Comparison of ENCODE assay signal across 14 cellular contexts in the genomic region with DNA sequence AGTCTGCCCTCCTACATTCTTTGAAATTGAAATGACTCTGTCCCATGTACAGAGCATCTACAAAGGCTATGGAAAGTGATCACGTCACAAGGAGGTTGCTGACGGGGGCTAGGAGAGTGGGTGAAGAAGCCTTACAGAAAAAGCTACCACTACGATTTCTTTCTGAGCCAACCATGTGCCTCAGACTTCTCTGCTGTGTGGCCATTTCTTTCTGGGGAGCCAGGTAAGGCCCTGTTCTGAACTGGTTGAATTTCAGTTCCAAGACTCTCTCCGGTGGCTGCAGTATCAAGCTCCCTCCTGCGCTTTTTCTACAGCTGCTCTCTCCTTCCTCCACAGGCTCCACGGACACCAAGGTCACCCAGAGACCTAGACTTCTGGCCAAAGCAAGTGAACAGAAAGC.
DNase-seq lines count a peak whose midpoint lies in the region; ATAC-seq lines count a peak whose summit lies in the region.
"Had no signal": no experiment of that assay in that cellular context is flagged by ENCODE, and none has a peak within 500 bp of the region (broad histone marks: within the 10 kb centered on the region; RNA-seq: fewer than 3 reads in every experiment).

No MANE protein-coding gene starts in this region.

- peak; percentile 65 for DNase-seq in activated effector memory CD4-positive, alpha-beta T cell treated with anti-CD3 and anti-CD28 coated beads, Interleukin-2, amount 50 U/mL, for 16 hours
- DNase-seq in activated effector memory CD4-positive, alpha-beta T cell treated with Interleukin-2 at 50 U/mL for 16 hours: no peak
- peak; percentile 50 for DNase-seq in activated T-cell treated with anti-CD3 and anti-CD28 coated beads, Interleukin-2, amount 50 U/mL, for 1 hour
- DNase-seq in effector memory CD4-positive, alpha-beta T cell: no peak
- peak; percentile 18 for DNase-seq in stimulated activated naive CD8-positive, alpha-beta T cell treated with anti-CD3 and anti-CD28 coated beads, Interleukin-15, Interleukin-2, amounts not matched to agents 100 U/mL and 50 U/mL, for 24 hours
- DNase-seq in stimulated activated naive B cell treated with anti-CD40 and anti-IgM and Interleukin-4, amounts not matched to agents 10 μg/mL and 1 μg/mL and 100 μg/mL, for 72 hours: no peak
- DNase-seq in GM19240 (ENCODE audit: insufficient read length, low spot score): no peak
- DNase-seq: COR-L47, hippocampal formation, NCI-H1930, NCI-H524 treated with DMSO at 0.1 percent for 48 hours had no signal

- ATAC-seq in stimulated activated naive CD8-positive, alpha-beta T cell treated with anti-CD3 and anti-CD28 coated beads, Interleukin-15, Interleukin-2, amounts not matched to agents 100 U/mL and 50 U/mL, for 24 hours: peak; percentile 85
- no peak for ATAC-seq in stimulated activated naive B cell treated with anti-CD40 and anti-IgM and Interleukin-4, amounts not matched to agents 10 μg/mL and 1 μg/mL and 100 μg/mL, for 72 hours (replicated peaks)
- ATAC-seq in GM19324 (IDR thresholded peaks at IDR 0.05; ENCODE audit: low FRiP score, unreplicated experiment): no peak
- ATAC-seq: Panc1 had no signal

- H3K27me3 ChIP-seq in effector memory CD4-positive, alpha-beta T cell (replicated peaks; ENCODE audit: control insufficient read depth, insufficient read depth, low read length, poor library complexity, severe bottlenecking): no peaks in the 10 kb centered on the region

- peaks cover 10 to 12% of the 10 kb centered on the region in 2 donors for H3K27me3 Mint-ChIP-seq in stimulated activated naive B cell treated with anti-CD40 and anti-IgM and Interleukin-4, amounts not matched to agents 10 μg/mL and 1 μg/mL and 100 μg/mL, for 72 hours

- H3K4me3 Mint-ChIP-seq in stimulated activated naive B cell treated with anti-CD40 and anti-IgM and Interleukin-4, amounts not matched to agents 10 μg/mL and 1 μg/mL and 100 μg/mL, for 72 hours: no peak overlapping the region
- H3K4me3 Mint-ChIP-seq: dendritic cell treated with granulocyte-macrophage colony-stimulating factor and Interleukin-4, amounts not matched to agents 40 ng/mL and 50 ng/mL, for 4 days had no signal

- H3K4me1 ChIP-seq in effector memory CD4-positive, alpha-beta T cell (ENCODE audit: control insufficient read depth, insufficient read depth, low read length, poor library complexity, severe bottlenecking): no peaks in the 10 kb centered on the region

- peaks cover 0 to 1% of the 10 kb centered on the region in 2 donors for H3K36me3 Mint-ChIP-seq in stimulated activated naive B cell treated with anti-CD40 and anti-IgM and Interleukin-4, amounts not matched to agents 10 μg/mL and 1 μg/mL and 100 μg/mL, for 72 hours

- no peak overlapping the region for H3K27ac Mint-ChIP-seq in stimulated activated naive B cell treated with anti-CD40 and anti-IgM and Interleukin-4, amounts not matched to agents 10 μg/mL and 1 μg/mL and 100 μg/mL, for 72 hours
- H3K27ac Mint-ChIP-seq: dendritic cell treated with granulocyte-macrophage colony-stimulating factor and Interleukin-4, amounts not matched to agents 40 ng/mL and 50 ng/mL, for 4 days had no signal

- H3K36me3 ChIP-seq in effector memory CD4-positive, alpha-beta T cell (ENCODE audit: control insufficient read depth, insufficient read depth, low read length): no peaks in the 10 kb centered on the region

- H3K4me3 ChIP-seq in effector memory CD4-positive, alpha-beta T cell (ENCODE audit: insufficient read depth, low read depth, low read length, poor library complexity, severe bottlenecking): peak overlapping the region; percentile 29

- peak overlapping the region; percentile 72 for H3K27ac ChIP-seq in effector memory CD4-positive, alpha-beta T cell (ENCODE audit: insufficient read depth, low read length, poor library complexity, severe bottlenecking)

- H3K4me1 Mint-ChIP-seq in stimulated activated naive B cell treated with anti-CD40 and anti-IgM and Interleukin-4, amounts not matched to agents 10 μg/mL and 1 μg/mL and 100 μg/mL, for 72 hours: peaks cover 6 to 18% of the 10 kb centered on the region in 2 donors

- peaks cover 0 to 1% of the 10 kb centered on the region in 2 donors for H3K9me3 Mint-ChIP-seq in stimulated activated naive B cell treated with anti-CD40 and anti-IgM and Interleukin-4, amounts not matched to agents 10 μg/mL and 1 μg/mL and 100 μg/mL, for 72 hours
- H3K9me3 Mint-ChIP-seq: dendritic cell treated with granulocyte-macrophage colony-stimulating factor and Interleukin-4, amounts not matched to agents 40 ng/mL and 50 ng/mL, for 4 days had no signal

- H3K9me3 ChIP-seq in effector memory CD4-positive, alpha-beta T cell (ENCODE audit: control insufficient read depth, low read length): no peaks in the 10 kb centered on the region

Comparison
In these comparisons a context has a peak if more than half of its experiments do, and no peak if none do; other contexts are left out.
1. DNase-seq: peak in activated effector memory CD4-positive, alpha-beta T cell treated with anti-CD3 and anti-CD28 coated beads, Interleukin-2, amount 50 U/mL, for 16 hours (single experiment), activated T-cell treated with anti-CD3 and anti-CD28 coated beads, Interleukin-2, amount 50 U/mL, for 1 hour (single experiment) and stimulated activated naive CD8-positive, alpha-beta T cell treated with anti-CD3 and anti-CD28 coated beads, Interleukin-15, Interleukin-2, amounts not matched to agents 100 U/mL and 50 U/mL, for 24 hours (single experiment); none in activated effector memory CD4-positive, alpha-beta T cell treated with Interleukin-2 at 50 U/mL for 16 hours (single experiment), effector memory CD4-positive, alpha-beta T cell (0 of 3), stimulated activated naive B cell treated with anti-CD40 and anti-IgM and Interleukin-4, amounts not matched to agents 10 μg/mL and 1 μg/mL and 100 μg/mL, for 72 hours (single experiment) and GM19240 (single experiment).